18 cellular contexts compared by ENCODE assay signal in genomic region chr1:208069908-208070307, GRCh38.
"Had no signal": no experiment of that assay in that cellular context is flagged by ENCODE, and none has a peak within 500 bp of the region (broad histone marks: within the 10 kb centered on the region; RNA-seq: fewer than 3 reads in every experiment).

No MANE protein-coding gene starts in this region.

- H3K27me3 ChIP-seq: adrenal gland, ascending aorta, colonic mucosa had no signal

- H3K27me3 Mint-ChIP-seq: activated naive CD8-positive, alpha-beta T cell had no signal

- ATAC-seq: activated T-cell treated with anti-CD3 and anti-CD28 coated beads, Interleukin-2, amount 50 U/mL, for 4 hours; lower lobe of right lung; naive thymus-derived CD8-positive, alpha-beta T cell; WTC11 had no signal

- H3K9me3 Mint-ChIP-seq: activated T-cell treated with anti-CD3 and anti-CD28 coated beads, Interleukin-2, amount 50 U/mL, for 4 hours; activated T-helper 2 cell treated with anti-CD3 and anti-CD28 coated beads, Interferon-gamma antibody, Interleukin-2, Interleukin-4, amounts not matched to agents 10 μg/mL and 5 μg/mL and 100 μg/mL, durations not matched to agents 14 hours and 24 hours and 36 hours; naive thymus-derived CD8-positive, alpha-beta T cell; WTC11 had no signal

- H3K4me3 ChIP-seq: adrenal gland, ascending aorta, colonic mucosa, lower lobe of right lung, prostate gland had no signal

- H3K36me3 ChIP-seq: adrenal gland, colonic mucosa, prostate gland had no signal

- H3K27ac ChIP-seq: adrenal gland, ascending aorta, colonic mucosa, lower lobe of right lung, prostate gland had no signal

- H3K36me3 Mint-ChIP-seq: activated naive CD8-positive, alpha-beta T cell; naive thymus-derived CD8-positive, alpha-beta T cell had no signal

- H3K4me3 Mint-ChIP-seq: activated naive CD8-positive, alpha-beta T cell; activated T-cell treated with anti-CD3 and anti-CD28 coated beads, Interleukin-2, amount 50 U/mL, for 4 hours; naive thymus-derived CD8-positive, alpha-beta T cell; WTC11 had no signal

- DNase-seq: activated CD8-positive, alpha-beta memory T cell treated with anti-CD3 and anti-CD28 coated beads for 24 hours; activated CD8-positive, alpha-beta memory T cell treated with anti-CD3 and anti-CD28 coated beads, Interleukin-2, amount 50 U/mL, for 4 hours; activated naive CD4-positive, alpha-beta T cell; activated T-cell treated with anti-CD3 and anti-CD28 coated beads, Interleukin-2, amount 50 U/mL, for 4 hours; adrenal gland; colonic mucosa; kidney; lower lobe of right lung; naive thymus-derived CD8-positive, alpha-beta T cell; stimulated activated CD4-positive, alpha-beta T cell treated with anti-CD3 and anti-CD28 coated beads, Interleukin-2, amount 100 ng/mL, for 48 hours; stimulated activated CD8-positive, alpha-beta memory T cell treated with anti-CD3 and anti-CD28 coated beads, Interleukin-4, amount 100 ng/mL, for 48 hours; stimulated activated naive CD4-positive, alpha-beta T cell; T1000 had no signal

- H3K9me3 ChIP-seq: adrenal gland, ascending aorta, colonic mucosa, lower lobe of right lung, prostate gland had no signal

- H3K4me1 Mint-ChIP-seq: WTC11 had no signal

- H3K27ac Mint-ChIP-seq: activated naive CD8-positive, alpha-beta T cell; activated T-helper 2 cell treated with anti-CD3 and anti-CD28 coated beads, Interferon-gamma antibody, Interleukin-2, Interleukin-4, amounts not matched to agents 10 μg/mL and 5 μg/mL and 100 μg/mL, durations not matched to agents 14 hours and 24 hours and 36 hours; WTC11 had no signal

- H3K4me1 ChIP-seq: ascending aorta, colonic mucosa, lower lobe of right lung, prostate gland had no signal
